Comparison of ENCODE assay signal across 9 cellular contexts in genomic region chr22:42961815-42962214, GRCh38. TPM values are rescaled to one million over a fixed set of nuclear protein-coding genes. Genes with fewer than 3 reads are reported as not detected.
DNase-seq lines count a peak whose midpoint lies in the region; ATAC-seq, FAIRE-seq and TF ChIP-seq lines count a peak whose summit lies in the region.
"Had no signal": no experiment of that assay in that cellular context is flagged by ENCODE, and none has a peak within 500 bp of the region (broad histone marks: within the 10 kb centered on the region; RNA-seq: fewer than 3 reads in every experiment).

No MANE protein-coding gene starts in this region.

- peak overlapping the region; percentile 61 for H3K27ac Mint-ChIP-seq in HFFc6
- H3K27ac Mint-ChIP-seq in activated CD4-positive, alpha-beta memory T cell treated with anti-CD3 and anti-CD28 coated beads for 36 hours: no peak overlapping the region

- no peaks in the 10 kb centered on the region for H3K27me3 ChIP-seq in K562 (ENCODE audit: control insufficient read depth in 2 of 2, insufficient read depth in 2 of 2, low read length in 2 of 2)
- H3K27me3 ChIP-seq: breast epithelium had no signal

- H3K4me2 ChIP-seq in A549 (peak overlapping the region; percentile 57), K562 (ENCODE audit: insufficient read depth, low read length) (peak overlapping the region; percentile 18; the same call in 1 of the 2 replicates)

- H3K4me3 ChIP-seq in A549: no peak overlapping the region
- H3K4me3 ChIP-seq in K562: no peak overlapping the region
- no peak overlapping the region for H3K4me3 ChIP-seq in mucosa of descending colon
- H3K4me3 ChIP-seq: breast epithelium had no signal

- no peak overlapping the region for H3K9ac ChIP-seq in K562 (ENCODE audit: insufficient read depth in 1 of 2, low read depth in 2 of 2, low read length in 2 of 2)

- in situ Hi-C loops in K562 (cut with MboI): no loop called here

- FAIRE-seq in A549 (lab: Jason Lieb, UNC) (no peak), K562 (lab: Jason Lieb, UNC) (no peak)

- no peaks in the 10 kb centered on the region; the same call in 1 of the 2 replicates for H4K20me1 ChIP-seq in K562 (replicated peaks; ENCODE audit: control insufficient read depth, insufficient read depth, low read length)

- H3K9me3 ChIP-seq in A549 (no peaks in the 10 kb centered on the region), K562 (replicated peaks; ENCODE audit: control insufficient read depth, insufficient read depth, low read depth, low read length) (no peaks in the 10 kb centered on the region), mucosa of descending colon (no peaks in the 10 kb centered on the region)
- H3K9me3 ChIP-seq: breast epithelium had no signal

- CTCF ChIA-PET in A549 (lab: Yijun Ruan, JAX): interaction anchor here (0.9 to 1.4 kb wide), 2 partner anchors 13 to 16 kb away, joined by 3 to 4 read pairs; no protein-coding TSS in a partner anchor
- CTCF ChIA-PET in K562 (lab: Yijun Ruan, JAX; ENCODE audit: low intra/inter-chr PET ratio): no interaction called here
- CTCF ChIA-PET in activated CD4-positive, alpha-beta memory T cell treated with anti-CD3 and anti-CD28 coated beads for 36 hours (lab: Charles Lee): no interaction called here

- peaks cover 32% of the 10 kb centered on the region for H3K36me3 Mint-ChIP-seq in HFFc6 (ENCODE audit: low read depth)
- no peaks in the 10 kb centered on the region for H3K36me3 Mint-ChIP-seq in activated CD4-positive, alpha-beta memory T cell treated with anti-CD3 and anti-CD28 coated beads for 36 hours

- intact Hi-C loops in K562 (cut with micrococcal nuclease): no loop called here
- intact Hi-C loops in mucosa of descending colon (cut with DNase I, micrococcal nuclease): no loop called here
- intact Hi-C loops in activated CD4-positive, alpha-beta memory T cell treated with anti-CD3 and anti-CD28 coated beads for 36 hours (cut with micrococcal nuclease): no loop called here

- peaks cover 70% of the 10 kb centered on the region for H3K4me1 Mint-ChIP-seq in HFFc6 (ENCODE audit: low read depth)
- H3K4me1 Mint-ChIP-seq in activated CD4-positive, alpha-beta memory T cell treated with anti-CD3 and anti-CD28 coated beads for 36 hours (ENCODE audit: low read depth): peaks cover 71% of the 10 kb centered on the region

- no peak for TF ChIP-seq CTCF in A549 (IDR thresholded peaks at IDR 0.05)
- TF ChIP-seq CTCF in HFFc6 (IDR thresholded peaks at IDR 0.05): no peak
- no peak for TF ChIP-seq CTCF in K562 (IDR thresholded peaks at IDR 0.05 in 2 of 3, conservative IDR thresholded peaks at IDR 0.05 in 1 of 3; ENCODE audit: insufficient read depth in 2 of 3, low read depth in 1 of 3, low read length in 3 of 3)
- TF ChIP-seq CTCF in mucosa of descending colon (IDR thresholded peaks at IDR 0.05): no peak

- H3K27ac ChIP-seq in A549: peak overlapping the region; percentile 88 to 92
- H3K27ac ChIP-seq in K562 (ENCODE audit: extremely low read depth, low read depth, low read length): peak overlapping the region; percentile 46; the same call in 2 of the 3 replicates

- 82% methylated on average over 6 of the region's 6 CpGs for WGBS in A549 (ENCODE audit: missing lambda C conversion rate)
- 48% methylated on average over 6 of the region's 6 CpGs for WGBS in K562 (ENCODE audit: insufficient coverage, low coverage, missing lambda C conversion rate)

- DNase-seq in A549 (ENCODE audit: low read depth in 1 of 2, low spot score in 1 of 2): no peak
- no peak for DNase-seq in HFFc6
- no peak for DNase-seq in K562 (ENCODE audit: extremely low read depth in 1 of 4, low spot score in 3 of 4)
- DNase-seq in mucosa of descending colon: peak in 2 of 3 donors; percentile 43 to 57
- no peak for DNase-seq in stimulated activated CD4-positive, alpha-beta T cell treated with anti-CD3 and anti-CD28 coated beads, Interleukin-2, amount 100 ng/mL, for 48 hours
- DNase-seq in H4 (ENCODE audit: low spot score): no peak
- no peak for DNase-seq in medulla oblongata (ENCODE audit: extremely low spot score)
- DNase-seq in activated CD4-positive, alpha-beta memory T cell treated with anti-CD3 and anti-CD28 coated beads for 36 hours: no peak

- ATAC-seq in A549 (no peak), K562 (no peak), mucosa of descending colon (no peak)

- no peak overlapping the region for H2AFZ ChIP-seq in K562 (ENCODE audit: low read depth, low read length)

- POLR2A ChIA-PET in A549 (lab: Yijun Ruan, JAX): no interaction called here
- POLR2A ChIA-PET in K562 (lab: Yijun Ruan, JAX): interaction anchor here (0.6 kb wide), 1 partner anchor 12 kb away, joined by 3 read pairs; no protein-coding TSS in a partner anchor
- POLR2A ChIA-PET in activated CD4-positive, alpha-beta memory T cell treated with anti-CD3 and anti-CD28 coated beads for 36 hours (lab: Charles Lee): no interaction called here

- H3K36me3 ChIP-seq in K562 (ENCODE audit: control insufficient read depth, insufficient read depth, low read length) (no peaks in the 10 kb centered on the region), mucosa of descending colon (ENCODE audit: low read depth) (no peaks in the 10 kb centered on the region)
- H3K36me3 ChIP-seq: breast epithelium had no signal

- no peaks in the 10 kb centered on the region for H3K9me3 Mint-ChIP-seq in HFFc6
- H3K9me3 Mint-ChIP-seq in activated CD4-positive, alpha-beta memory T cell treated with anti-CD3 and anti-CD28 coated beads for 36 hours: no peaks in the 10 kb centered on the region

- no peak overlapping the region for H3K4me3 Mint-ChIP-seq in HFFc6
- H3K4me3 Mint-ChIP-seq in activated CD4-positive, alpha-beta memory T cell treated with anti-CD3 and anti-CD28 coated beads for 36 hours: no peak overlapping the region

- TF ChIP-seq EP300 in A549 (IDR thresholded peaks at IDR 0.05) (no peak), K562 (IDR thresholded peaks at IDR 0.05; ENCODE audit: low read length) (no peak)

- H3K79me2 ChIP-seq in K562 (ENCODE audit: control insufficient read depth, insufficient read depth, low read length): peaks cover 47% of the 10 kb centered on the region

- H3K4me1 ChIP-seq in A549: peaks cover 69% of the 10 kb centered on the region
- H3K4me1 ChIP-seq in K562 (replicated peaks in 1 of 2; ENCODE audit: control insufficient read depth in 2 of 2, insufficient read depth in 2 of 2, low read length in 2 of 2): peaks cover 12 to 37% of the 10 kb centered on the region in 2 experiments; a peak in 4 of 5 replicates
- peaks cover 45% of the 10 kb centered on the region for H3K4me1 ChIP-seq in mucosa of descending colon (ENCODE audit: low read depth)

- H3K9me1 ChIP-seq in K562 (ENCODE audit: control insufficient read depth, insufficient read depth, low read length): no peaks in the 10 kb centered on the region

- TF ChIP-seq RAD21 in A549 (conservative IDR thresholded peaks at IDR 0.05 in 1 of 2, IDR thresholded peaks at IDR 0.05 in 1 of 2): no peak
- no peak for TF ChIP-seq RAD21 in K562 (CRISPR knock-in tag; conservative IDR thresholded peaks at IDR 0.05 in 1 of 2, IDR thresholded peaks at IDR 0.05 in 1 of 2)

- TF ChIP-seq POLR2A in A549 (IDR thresholded peaks at IDR 0.05; ENCODE audit: low read length): no peak
- no peak for TF ChIP-seq POLR2A in K562 (conservative IDR thresholded peaks at IDR 0.05)

- no peaks in the 10 kb centered on the region; the same call in 1 of the 2 replicates for H3K27me3 Mint-ChIP-seq in HFFc6 (ENCODE audit: insufficient read depth)
- H3K27me3 Mint-ChIP-seq in activated CD4-positive, alpha-beta memory T cell treated with anti-CD3 and anti-CD28 coated beads for 36 hours: no peaks in the 10 kb centered on the region

- BruUV-seq in K562 (replicated peaks; lab: Mats Ljungman, UMichigan): no TSS peak

TF ChIP-seq in A549, 52 proteins besides CTCF, POLR2A, EP300 and RAD21 (continues in another document):
- TF ChIP-seq CBX8 (IDR thresholded peaks at IDR 0.05): no peak

TF ChIP-seq in K562, 482 proteins besides CTCF, POLR2A, EP300 and RAD21 (continues in another document):
- peak; percentile 51; the same call in 1 of the 2 replicates for TF ChIP-seq TFAP4 (CRISPR knock-in tag; IDR thresholded peaks at IDR 0.05; ENCODE audit: borderline replicate concordance)
- TF ChIP-seq RFX1 (IDR thresholded peaks at IDR 0.05): no peak

RNA-seq across cellular contexts. Expression of gene PACSIN2, which starts 53.1 kb away (rescaled TPM):
- polyA plus RNA-seq in A549 (2011; rRNA removed) (76.5 and 94.0 TPM in 2 replicates), A549 (2017; fragmentation: RNase III; extraction: RNeasy Plus Mini Kit Qiagen cat#74134 plus additional on column Dnase treatment) (60.2 to 63.4 TPM (median 60.3 TPM) in 3 replicates), K562 (2011; rRNA removed) (44.4 and 45.1 TPM in 2 replicates), K562 (2014; fragmentation: Illumina TruSeq; extraction: Trizol) (33.5 and 37.5 TPM in 2 replicates), K562 (2014; fragmentation: Nextera tagmentation; extraction: Ambion mirVana) (under 1 TPM; 0.45 to 0.83 TPM), K562 (2014; rRNA removed) (31.8 and 36.3 TPM in 2 replicates)
- polyA plus RNA-seq in A549 (2012; cell fraction: cytosol; rRNA removed): 68.9 and 75.1 TPM in 2 replicates
- 75.5 and 83.5 TPM in 2 replicates for polyA plus RNA-seq in A549 (2012; cell fraction: nucleus; rRNA removed)
- polyA minus RNA-seq in A549 (2011; rRNA and poly(A)+ RNA removed): 36.2 and 36.7 TPM in 2 replicates
- 10 to 100 TPM; 69.8 to 97.3 (median 76.2) TPM for total RNA-seq in HFFc6 (2021; fragmentation: NEBNext Ultra II Directional; extraction: Animal tissue kit (Norgen Biotek cat#: 25700))
- 40.5 and 46.9 TPM in 2 replicates for total RNA-seq in K562 (2011; cell fraction: chromatin; rRNA removed; ENCODE audit: low replicate concordance)
- total RNA-seq in K562 (2011; cell fraction: nucleolus; rRNA removed): 24.3 and 27.1 TPM in 2 replicates
- 37.3 and 38.1 TPM in 2 replicates for total RNA-seq in K562 (2011; cell fraction: nucleoplasm; rRNA removed)
- total RNA-seq in K562 (2014; rRNA removed) (20.3 and 23.9 TPM in 2 replicates), K562 (2014; rRNA removed; fragmentation: Illumina TruSeq; extraction: Trizol) (18.4 and 19.2 TPM in 2 replicates), K562 (2015; rRNA removed; fragmentation: Illumina TruSeq; extraction: Trizol) (21.0 TPM in 2 replicates), K562 (2021) (39.1 and 45.1 TPM in 2 replicates), mucosa of descending colon (100 to 1,000 TPM; 132 to 184 (median 152) TPM)
- 38.0 and 44.7 TPM in 2 replicates for polyA plus RNA-seq in K562 (2011; cell fraction: cytosol; rRNA removed)
- 53.1 and 58.4 TPM in 2 replicates for polyA plus RNA-seq in K562 (2011; cell fraction: nucleus; rRNA removed)
- polyA plus RNA-seq in K562 (2012): 31.0 and 53.1 TPM in 2 replicates
- polyA minus RNA-seq in K562 (2011; rRNA and poly(A)+ RNA removed): 23.9 and 28.8 TPM in 2 replicates
- polyA minus RNA-seq in K562 (2011; cell fraction: cytosol; rRNA and poly(A)+ RNA removed): 13.7 and 17.0 TPM in 2 replicates
- polyA minus RNA-seq in K562 (2011; cell fraction: nucleus; rRNA and poly(A)+ RNA removed): 9.4 and 14.0 TPM in 2 replicates
- total RNA-seq in H4 (2014; rRNA removed; shearing (Covaris generic)): 52.4 and 56.9 TPM in 2 replicates
- 10 to 100 TPM; 35.0 to 35.9 TPM for total RNA-seq in activated CD4-positive, alpha-beta memory T cell treated with anti-CD3 and anti-CD28 coated beads for 36 hours

Comparison
In these comparisons a context has a peak if more than half of its experiments do, and no peak if none do; other contexts are left out.
1. DNase-seq: peak in mucosa of descending colon (2 of 3); none in A549 (0 of 2), HFFc6 (single experiment), K562 (0 of 4), stimulated activated CD4-positive, alpha-beta T cell treated with anti-CD3 and anti-CD28 coated beads, Interleukin-2, amount 100 ng/mL, for 48 hours (0 of 2), H4 (single experiment), medulla oblongata (single experiment) and activated CD4-positive, alpha-beta memory T cell treated with anti-CD3 and anti-CD28 coated beads for 36 hours (single experiment).